ENCODE assay signal across 8 cellular contexts in the genomic region with DNA sequence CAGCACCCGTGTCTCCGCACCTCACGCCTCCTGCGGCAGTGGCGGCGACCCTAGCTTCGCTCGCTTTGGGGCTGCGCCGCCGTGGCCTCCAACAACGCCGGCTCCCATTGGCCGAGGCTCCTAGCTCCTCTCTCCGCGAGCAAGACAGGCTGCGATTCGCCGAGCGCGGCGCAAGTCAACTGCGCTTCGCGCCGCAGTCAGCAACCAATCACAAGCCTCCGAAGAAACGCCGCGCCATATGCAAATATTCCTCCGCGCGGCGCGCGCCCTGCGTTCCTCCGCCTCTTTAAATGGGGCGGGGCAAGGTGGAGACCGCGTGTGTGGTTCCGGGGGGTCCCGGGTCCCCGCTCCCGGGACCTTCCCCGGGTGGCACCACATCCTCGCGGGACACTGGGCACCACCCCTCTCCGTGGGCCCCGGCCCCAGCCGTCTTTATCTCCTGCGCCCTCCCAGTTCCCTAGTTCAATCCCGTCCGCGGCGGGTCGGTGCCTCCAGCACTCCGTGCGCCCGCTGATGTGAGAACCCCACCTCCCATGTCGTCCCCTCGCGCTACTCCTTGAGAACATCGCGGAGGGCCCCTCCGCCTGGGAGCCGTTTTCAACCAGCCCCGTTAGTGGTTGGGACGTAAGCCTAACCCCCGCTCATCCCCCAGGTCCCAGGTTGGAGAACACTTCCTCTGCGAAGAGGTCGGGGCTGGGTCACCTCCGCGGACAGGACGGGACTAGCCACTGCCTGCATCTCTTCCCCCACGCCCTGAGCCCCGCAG. TPM values are rescaled to one million over a fixed set of nuclear protein-coding genes. Genes with fewer than 3 reads are reported as not detected.
DNase-seq lines count a peak whose midpoint lies in the region; ATAC-seq and TF ChIP-seq lines count a peak whose summit lies in the region.

A gene with protein sequence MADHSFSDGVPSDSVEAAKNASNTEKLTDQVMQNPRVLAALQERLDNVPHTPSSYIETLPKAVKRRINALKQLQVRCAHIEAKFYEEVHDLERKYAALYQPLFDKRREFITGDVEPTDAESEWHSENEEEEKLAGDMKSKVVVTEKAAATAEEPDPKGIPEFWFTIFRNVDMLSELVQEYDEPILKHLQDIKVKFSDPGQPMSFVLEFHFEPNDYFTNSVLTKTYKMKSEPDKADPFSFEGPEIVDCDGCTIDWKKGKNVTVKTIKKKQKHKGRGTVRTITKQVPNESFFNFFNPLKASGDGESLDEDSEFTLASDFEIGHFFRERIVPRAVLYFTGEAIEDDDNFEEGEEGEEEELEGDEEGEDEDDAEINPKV (minus strand): TSS at position 96 of the 766 bp plus-strand sequence. CDS start 13,109 bp downstream, outside the sequence.

- H3K27me3 Mint-ChIP-seq in T-helper 1 cell treated with Interleukin-12 subunit alpha and Interleukin-12 subunit beta and Interleukin-4 antibody, amounts not matched to agents 30 μg/mL and 1 μg/mL, for 36 hours (ENCODE audit: low read depth), result no peaks in the 10 kb centered on the region

- peak within 1 kb of the TSS; percentile 98 for H3K4me3 Mint-ChIP-seq in T-helper 1 cell treated with Interleukin-12 subunit alpha and Interleukin-12 subunit beta and Interleukin-4 antibody, amounts not matched to agents 30 μg/mL and 1 μg/mL, for 36 hours

- TF ChIP-seq POLR2A in prostate gland (IDR thresholded peaks at IDR 0.05), result peak; percentile 90

- peak within 1 kb of the TSS; percentile 90 for H3K4me3 ChIP-seq in left ventricle myocardium inferior
- peak within 1 kb of the TSS; percentile 94 to 96 for H3K4me3 ChIP-seq in prostate gland
- peak within 1 kb of the TSS; percentile 99 for H3K4me3 ChIP-seq in urinary bladder (ENCODE audit: low read depth, low read length)

- no peaks in the 10 kb centered on the region for H3K27me3 ChIP-seq in left ventricle myocardium inferior (ENCODE audit: low read depth)
- no peaks in the 10 kb centered on the region for H3K27me3 ChIP-seq in prostate gland (replicated peaks; ENCODE audit: insufficient read depth)

- ATAC-seq in HG02884 (IDR thresholded peaks at IDR 0.05; ENCODE audit: unreplicated experiment), result peak; percentile 76

- TF ChIP-seq CTCF in GM13977 (IDR thresholded peaks at IDR 0.05; ENCODE audit: extremely low read depth, insufficient read depth, missing control alignments) (no peak), left ventricle myocardium inferior (IDR thresholded peaks at IDR 0.05; ENCODE audit: borderline replicate concordance) (no peak), prostate gland (IDR thresholded peaks at IDR 0.05) (no peak)

- peak within 1 kb of the TSS; percentile 94 for H3K27ac ChIP-seq in left ventricle myocardium inferior (replicated peaks)
- H3K27ac ChIP-seq in prostate gland, result peak within 1 kb of the TSS; percentile 95 to 96
- peak within 1 kb of the TSS; percentile 97 for H3K27ac ChIP-seq in urinary bladder (ENCODE audit: low read depth)

- DNase-seq in GM13977 (ENCODE audit: low spot score) (peak; percentile 99), NCI-H1694 (lab: John Stamatoyannopoulos, UW) (peak; percentile 83), amniotic stem cell (lab: John Stamatoyannopoulos, UW) (peak; percentile 90), left ventricle myocardium inferior (peak; percentile 96), prostate gland (ENCODE audit: low spot score) (peak; percentile 97)

- intact Hi-C loops in left ventricle myocardium inferior (cut with micrococcal nuclease), result no loop called here
- intact Hi-C loops in prostate gland (cut with DNase I), result no loop called here

- peak within 1 kb of the TSS; percentile 99 for H3K27ac Mint-ChIP-seq in T-helper 1 cell treated with Interleukin-12 subunit alpha and Interleukin-12 subunit beta and Interleukin-4 antibody, amounts not matched to agents 30 μg/mL and 1 μg/mL, for 36 hours

- no peaks in the 10 kb centered on the region for H3K9me3 Mint-ChIP-seq in T-helper 1 cell treated with Interleukin-12 subunit alpha and Interleukin-12 subunit beta and Interleukin-4 antibody, amounts not matched to agents 30 μg/mL and 1 μg/mL, for 36 hours

- peaks cover 20% of the 10 kb centered on the region for H3K36me3 Mint-ChIP-seq in T-helper 1 cell treated with Interleukin-12 subunit alpha and Interleukin-12 subunit beta and Interleukin-4 antibody, amounts not matched to agents 30 μg/mL and 1 μg/mL, for 36 hours (ENCODE audit: low read depth)

- peaks cover 27% of the 10 kb centered on the region for H3K4me1 Mint-ChIP-seq in T-helper 1 cell treated with Interleukin-12 subunit alpha and Interleukin-12 subunit beta and Interleukin-4 antibody, amounts not matched to agents 30 μg/mL and 1 μg/mL, for 36 hours (ENCODE audit: low read depth)

- under 1% methylated on average over 59 of the region's 77 CpGs for WGBS in prostate gland
- under 1% methylated on average over 77 of the region's 77 CpGs for WGBS in urinary bladder

- H3K9me3 ChIP-seq in left ventricle myocardium inferior (replicated peaks) (no peaks in the 10 kb centered on the region), prostate gland (no peaks in the 10 kb centered on the region)

- H3K4me1 ChIP-seq in left ventricle myocardium inferior (peaks cover 52% of the 10 kb centered on the region), prostate gland (replicated peaks) (peaks cover 13% of the 10 kb centered on the region), urinary bladder (ENCODE audit: insufficient read depth) (peaks cover 2% of the 10 kb centered on the region)

- H3K36me3 ChIP-seq in left ventricle myocardium inferior (no peaks in the 10 kb centered on the region), prostate gland (no peaks in the 10 kb centered on the region), urinary bladder (ENCODE audit: insufficient read depth) (no peaks in the 10 kb centered on the region)

- in situ Hi-C loops in GM13977 (cut with MboI; ENCODE audit: low pct_unique_long_range_greater_than_20kb, low sequenced_read_pairs, unreplicated experiment), result no loop called here

RNA-seq across cellular contexts. Expression of the gene that starts here (rescaled TPM):
- total RNA-seq in left ventricle myocardium inferior (175 TPM), prostate gland (100 to 1,000 TPM; 103 to 131 TPM), urinary bladder (154 TPM)
- polyA plus RNA-seq in urinary bladder, result 86.9 TPM

Comparison
In these comparisons a context has a peak if more than half of its experiments do, and no peak if none do; other contexts are left out.
1. Peak in every context shown above with its lines: DNase-seq, ATAC-seq, H3K4me3 ChIP-seq and H3K27ac ChIP-seq.